ENCODE assay signal across 23 cellular contexts in genomic region chr17:49922095-49922494, GRCh38. TPM values are rescaled to one million over a fixed set of nuclear protein-coding genes. Genes with fewer than 3 reads are reported as not detected.
DNase-seq lines count a peak whose midpoint lies in the region; TF ChIP-seq lines count a peak whose summit lies in the region.
"Had no signal": no experiment of that assay in that cellular context is flagged by ENCODE, and none has a peak within 500 bp of the region (broad histone marks: within the 10 kb centered on the region; RNA-seq: fewer than 3 reads in every experiment).

No MANE protein-coding gene starts in this region.

- DNase-seq in Caco-2 (no peak), ELR (ENCODE audit: low read depth) (peak; percentile 22), astrocyte of the cerebellum (ENCODE audit: low read depth) (peak; percentile 9), progenitor cell of endocrine pancreas (ENCODE audit: low spot score, unreplicated experiment) (no peak), NCI-H146 (lab: John Stamatoyannopoulos, UW) (no peak), T-helper 2 cell (no peak), DMS79 (lab: John Stamatoyannopoulos, UW) (no peak)
- DNase-seq: AML-193; CD4-positive, alpha-beta T cell; EL; GF-D8; GOT3; KBM-7; NCI-H1694; NCI-H2029 treated with DMSO at 0.1 percent for 48 hours; NCI-H446 treated with DMSO at 0.1 percent for 48 hours; NCI-H526 treated with DMSO at 0.1 percent for 48 hours; PC-9; Right ventricle myocardium superior had no signal

- H3K4me1 Mint-ChIP-seq in Caco-2 (ENCODE audit: low read depth, unreplicated experiment) (peaks cover 25% of the 10 kb centered on the region), progenitor cell of endocrine pancreas (ENCODE audit: low read depth) (no peaks in the 10 kb centered on the region)

- H3K4me3 ChIP-seq in Caco-2 (ENCODE audit: low read depth, low read length), result no peak overlapping the region
- no peak overlapping the region for H3K4me3 ChIP-seq in astrocyte of the cerebellum (ENCODE audit: low read depth, low read length)
- H3K4me3 ChIP-seq: A549; BLaER1 treated with 17β-estradiol and CSF1 and Interleukin-3, amounts not matched to agents 10 nM and 100 nM; PC-9; SJSA1 had no signal

- H3K4me1 ChIP-seq in Caco-2, result peaks cover 20% of the 10 kb centered on the region
- H3K4me1 ChIP-seq: SJSA1 had no signal

- BruUV-seq in Caco-2 (replicated peaks; lab: Mats Ljungman, UMichigan), result no TSS peak

- no peaks in the 10 kb centered on the region for H3K36me3 ChIP-seq in Caco-2 (ENCODE audit: control insufficient read depth, insufficient read depth, low read length)
- H3K36me3 ChIP-seq: BLaER1 treated with 17β-estradiol and CSF1 and Interleukin-3, amounts not matched to agents 10 nM and 100 nM; SJSA1 had no signal

- H3K9me3 ChIP-seq in Caco-2, result no peaks in the 10 kb centered on the region
- H3K9me3 ChIP-seq: A549; BLaER1 treated with 17β-estradiol and CSF1 and Interleukin-3, amounts not matched to agents 10 nM and 100 nM had no signal

- in situ Hi-C loops in astrocyte of the cerebellum (cut with HindIII; ENCODE audit: low sequenced_read_pairs), result no loop called here

- POLR2A ChIA-PET in Caco-2 (lab: Charles Lee), result no interaction called here

- H3K27ac Mint-ChIP-seq in Caco-2 (ENCODE audit: unreplicated experiment) (peak overlapping the region; percentile 16), progenitor cell of endocrine pancreas (peak overlapping the region; percentile 68)
- H3K27ac Mint-ChIP-seq: CD4-positive, alpha-beta T cell had no signal

- H3K27me3 ChIP-seq in Caco-2 (replicated peaks; ENCODE audit: control insufficient read depth, insufficient read depth, low read length), result no peaks in the 10 kb centered on the region
- H3K27me3 ChIP-seq: BLaER1 treated with 17β-estradiol and CSF1 and Interleukin-3, amounts not matched to agents 10 nM and 100 nM had no signal

- no peak for TF ChIP-seq CTCF in Caco-2 (IDR thresholded peaks at IDR 0.05; ENCODE audit: insufficient read depth in 1 of 2, low read depth in 1 of 2, low read length in 1 of 2, severe bottlenecking in 1 of 2, unreplicated experiment in 1 of 2)
- no peak for TF ChIP-seq CTCF in astrocyte of the cerebellum (IDR thresholded peaks at IDR 0.05; ENCODE audit: low read depth, low read length, missing control alignments)
- TF ChIP-seq CTCF in progenitor cell of endocrine pancreas (IDR thresholded peaks at IDR 0.05; ENCODE audit: unreplicated experiment), result no peak

- no peaks in the 10 kb centered on the region for H3K27me3 Mint-ChIP-seq in Caco-2 (ENCODE audit: insufficient read depth, unreplicated experiment)
- peaks cover 41% of the 10 kb centered on the region for H3K27me3 Mint-ChIP-seq in progenitor cell of endocrine pancreas

- H3K9me3 Mint-ChIP-seq in Caco-2 (ENCODE audit: unreplicated experiment) (no peaks in the 10 kb centered on the region), progenitor cell of endocrine pancreas (ENCODE audit: low read depth) (no peaks in the 10 kb centered on the region)
- H3K9me3 Mint-ChIP-seq: CD4-positive, alpha-beta T cell had no signal

- H3K36me3 Mint-ChIP-seq in Caco-2 (ENCODE audit: insufficient read depth, unreplicated experiment) (no peaks in the 10 kb centered on the region), progenitor cell of endocrine pancreas (ENCODE audit: insufficient read depth) (no peaks in the 10 kb centered on the region)

- intact Hi-C loops in Caco-2 (cut with micrococcal nuclease; ENCODE audit: unreplicated experiment), result no loop called here

- H3K4me3 Mint-ChIP-seq in Caco-2 (ENCODE audit: unreplicated experiment) (no peak overlapping the region), progenitor cell of endocrine pancreas (ENCODE audit: low read depth) (no peak overlapping the region)
- H3K4me3 Mint-ChIP-seq: CD4-positive, alpha-beta T cell had no signal

- CTCF ChIA-PET in Caco-2 (lab: Charles Lee), result interaction anchor here (1.2 to 1.9 kb wide), 2 partner anchors 30 to 42 kb away, joined by 3 to 6 read pairs; no protein-coding TSS in a partner anchor

RNA-seq across cellular contexts. Expression of gene DLX4, which starts 46.9 kb away (rescaled TPM):
- total RNA-seq in Caco-2 (2022) (27.0 and 33.1 TPM in 2 replicates), progenitor cell of endocrine pancreas (1.9 and 2.4 TPM in 2 replicates)
- total RNA-seq: Right ventricle myocardium superior, RPMI7951, SJSA1 had no signal

Comparison
In these comparisons a context has a peak if more than half of its experiments do, and no peak if none do; other contexts are left out.
1. DNase-seq: peak in ELR (single experiment) and astrocyte of the cerebellum (single experiment); none in Caco-2 (0 of 2), progenitor cell of endocrine pancreas (single experiment), NCI-H146 (single experiment), T-helper 2 cell (0 of 5) and DMS79 (single experiment).